In genomic region chr10:3954615-3955014, GRCh38 we compare ENCODE assay signal across 20 cellular contexts.
"Had no signal": no experiment of that assay in that cellular context is flagged by ENCODE, and none has a peak within 500 bp of the region (broad histone marks: within the 10 kb centered on the region; RNA-seq: fewer than 3 reads in every experiment).

No MANE protein-coding gene starts in this region.

- ATAC-seq: activated CD8-positive, alpha-beta T cell treated with anti-CD3 and anti-CD28 coated beads for 36 hours; activated naive CD4-positive, alpha-beta T cell treated with anti-CD3 and anti-CD28 coated beads, Interleukin-2, amount 50 U/mL, for 72 hours; left lobe of liver; psoas muscle had no signal

- H3K36me3 ChIP-seq: heart right ventricle, suprapubic skin, transverse colon had no signal

- H3K27me3 ChIP-seq: heart right ventricle, suprapubic skin, transverse colon had no signal

- H3K4me3 ChIP-seq: heart right ventricle, psoas muscle, suprapubic skin, transverse colon had no signal

- H3K27me3 Mint-ChIP-seq: activated B cell treated with CpG ODN at 0.5 μM for 24 hours; activated CD8-positive, alpha-beta T cell treated with anti-CD3 and anti-CD28 coated beads for 36 hours had no signal

- H3K4me3 Mint-ChIP-seq: activated B cell treated with CpG ODN at 0.5 μM for 24 hours; activated CD8-positive, alpha-beta T cell treated with anti-CD3 and anti-CD28 coated beads for 36 hours; T-helper 2 cell treated with Interferon-gamma antibody and Interleukin-4, amounts not matched to agents 5 μg/mL and 100 μg/mL, for 36 hours had no signal

- H3K4me1 ChIP-seq: parathyroid adenoma, psoas muscle, suprapubic skin, transverse colon had no signal

- DNase-seq: activated B cell treated with CpG ODN at 0.5 μM for 24 hours; activated CD4-positive, alpha-beta T cell treated with anti-CD3 and anti-CD28 coated beads, Interleukin-2, amount 50 U/mL, for 1 hour; activated CD8-positive, alpha-beta T cell treated with anti-CD3 and anti-CD28 coated beads for 36 hours; activated naive CD4-positive, alpha-beta T cell; activated T-cell treated with anti-CD3 and anti-CD28 coated beads, Interleukin-2, amount 50 U/mL, for 48 hours; cortex of kidney; foreskin melanocyte; nucleus accumbens; psoas muscle; stimulated activated CD4-positive, alpha-beta T cell treated with anti-CD3 and anti-CD28 coated beads, Interleukin-15, amount 100 ng/mL, for 24 hours; stimulated activated CD4-positive, alpha-beta T cell treated with anti-CD3 and anti-CD28 coated beads, Interleukin-2, amount 100 ng/mL, for 24 hours; stimulated activated naive CD4-positive, alpha-beta T cell; T-helper 1 cell; transverse colon had no signal

- H3K27ac Mint-ChIP-seq: activated B cell treated with CpG ODN at 0.5 μM for 24 hours; activated CD8-positive, alpha-beta T cell treated with anti-CD3 and anti-CD28 coated beads for 36 hours; activated naive CD4-positive, alpha-beta T cell treated with anti-CD3 and anti-CD28 coated beads, Interleukin-2, amount 50 U/mL, for 72 hours; T-helper 2 cell treated with Interferon-gamma antibody and Interleukin-4, amounts not matched to agents 5 μg/mL and 100 μg/mL, for 36 hours had no signal

- H3K9me3 ChIP-seq: heart right ventricle, psoas muscle, suprapubic skin, transverse colon had no signal

- H3K27ac ChIP-seq: heart right ventricle, parathyroid adenoma, psoas muscle, suprapubic skin, transverse colon had no signal
